ENCODE assay signal across 1 cellular context in the genomic region with DNA sequence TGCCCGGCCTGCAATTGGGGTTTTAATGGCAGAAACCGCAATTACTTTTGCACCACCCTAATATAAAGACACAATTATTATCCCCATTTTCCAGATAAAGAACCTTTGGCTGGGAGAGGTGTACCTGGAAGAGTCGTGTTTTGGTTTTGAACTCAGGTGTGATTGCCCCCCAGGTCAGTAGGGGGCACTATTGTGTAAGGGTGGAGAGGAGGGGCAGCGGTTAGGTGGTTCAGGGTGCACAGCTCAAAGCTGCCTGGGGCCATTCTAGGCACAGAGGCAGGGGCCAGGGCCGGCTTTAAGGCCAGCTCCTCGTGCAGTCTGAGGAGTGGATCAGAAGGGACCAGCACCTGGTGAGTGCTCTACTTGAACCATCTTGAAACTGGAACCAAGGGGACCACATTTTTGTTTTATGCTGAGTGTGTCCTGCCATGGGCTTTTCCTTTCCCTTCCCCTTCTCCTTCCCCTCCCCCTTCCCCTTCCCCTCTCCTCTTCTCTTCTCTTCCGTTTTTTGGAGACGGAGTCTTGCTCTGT.
TF ChIP-seq lines count a peak whose summit lies in the region.

No MANE protein-coding gene starts in this region.

TF ChIP-seq in HEK293, 187 proteins besides CTCF, POLR2A, EP300 and RAD21 (continued from another document):
- TF ChIP-seq, protein P1, sequence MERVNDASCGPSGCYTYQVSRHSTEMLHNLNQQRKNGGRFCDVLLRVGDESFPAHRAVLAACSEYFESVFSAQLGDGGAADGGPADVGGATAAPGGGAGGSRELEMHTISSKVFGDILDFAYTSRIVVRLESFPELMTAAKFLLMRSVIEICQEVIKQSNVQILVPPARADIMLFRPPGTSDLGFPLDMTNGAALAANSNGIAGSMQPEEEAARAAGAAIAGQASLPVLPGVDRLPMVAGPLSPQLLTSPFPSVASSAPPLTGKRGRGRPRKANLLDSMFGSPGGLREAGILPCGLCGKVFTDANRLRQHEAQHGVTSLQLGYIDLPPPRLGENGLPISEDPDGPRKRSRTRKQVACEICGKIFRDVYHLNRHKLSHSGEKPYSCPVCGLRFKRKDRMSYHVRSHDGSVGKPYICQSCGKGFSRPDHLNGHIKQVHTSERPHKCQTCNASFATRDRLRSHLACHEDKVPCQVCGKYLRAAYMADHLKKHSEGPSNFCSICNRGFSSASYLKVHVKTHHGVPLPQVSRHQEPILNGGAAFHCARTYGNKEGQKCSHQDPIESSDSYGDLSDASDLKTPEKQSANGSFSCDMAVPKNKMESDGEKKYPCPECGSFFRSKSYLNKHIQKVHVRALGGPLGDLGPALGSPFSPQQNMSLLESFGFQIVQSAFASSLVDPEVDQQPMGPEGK (tag by site-specific recombination; IDR thresholded peaks at IDR 0.05), result peak; percentile 36; the same call in 1 of the 2 replicates
- TF ChIP-seq KLF10 (tag by site-specific recombination; IDR thresholded peaks at IDR 0.05) (no peak), ZNF391 (tag by site-specific recombination; IDR thresholded peaks at IDR 0.05; ENCODE audit: borderline replicate concordance, low read depth) (no peak), ZNF175 (tag by site-specific recombination; IDR thresholded peaks at IDR 0.05) (no peak), ZNF654 (tag by site-specific recombination; IDR thresholded peaks at IDR 0.05; ENCODE audit: low read depth) (peak; percentile 92), ZNF521 (tag by site-specific recombination; IDR thresholded peaks at IDR 0.05) (no peak), ZBTB17 (tag by site-specific recombination; IDR thresholded peaks at IDR 0.05) (peak; percentile 4; the same call in 1 of the 2 replicates), ZSCAN23 (tag by site-specific recombination; IDR thresholded peaks at IDR 0.05) (no peak), OSR2 (tag by site-specific recombination; IDR thresholded peaks at IDR 0.05) (no peak), KLF7 (tag by site-specific recombination; IDR thresholded peaks at IDR 0.05; ENCODE audit: borderline replicate concordance) (no peak), ZNF394 (tag by site-specific recombination; IDR thresholded peaks at IDR 0.05; ENCODE audit: borderline replicate concordance) (no peak), KLF8 (tag by site-specific recombination; IDR thresholded peaks at IDR 0.05) (peak; percentile 40; the same call in 1 of the 2 replicates), ZNF629 (tag by site-specific recombination; IDR thresholded peaks at IDR 0.05) (0 out of 2 replicates have a peak, but pooled peaks have one; percentile 16), ZNF473 (tag by site-specific recombination; IDR thresholded peaks at IDR 0.05) (no peak), ZNF561 (tag by site-specific recombination; IDR thresholded peaks at IDR 0.05; ENCODE audit: borderline replicate concordance) (peak; percentile 53), YY1 (tag by site-specific recombination; IDR thresholded peaks at IDR 0.05) (no peak), ZNF660 (tag by site-specific recombination; IDR thresholded peaks at IDR 0.05) (peak; percentile 40; the same call in 1 of the 2 replicates), SCRT1 (tag by site-specific recombination; IDR thresholded peaks at IDR 0.05; ENCODE audit: borderline replicate concordance) (no peak), ZNF341 (tag by site-specific recombination; IDR thresholded peaks at IDR 0.05; ENCODE audit: low read depth) (no peak), ZNF239 (tag by site-specific recombination; IDR thresholded peaks at IDR 0.05) (no peak)
- TF ChIP-seq, protein P2, sequence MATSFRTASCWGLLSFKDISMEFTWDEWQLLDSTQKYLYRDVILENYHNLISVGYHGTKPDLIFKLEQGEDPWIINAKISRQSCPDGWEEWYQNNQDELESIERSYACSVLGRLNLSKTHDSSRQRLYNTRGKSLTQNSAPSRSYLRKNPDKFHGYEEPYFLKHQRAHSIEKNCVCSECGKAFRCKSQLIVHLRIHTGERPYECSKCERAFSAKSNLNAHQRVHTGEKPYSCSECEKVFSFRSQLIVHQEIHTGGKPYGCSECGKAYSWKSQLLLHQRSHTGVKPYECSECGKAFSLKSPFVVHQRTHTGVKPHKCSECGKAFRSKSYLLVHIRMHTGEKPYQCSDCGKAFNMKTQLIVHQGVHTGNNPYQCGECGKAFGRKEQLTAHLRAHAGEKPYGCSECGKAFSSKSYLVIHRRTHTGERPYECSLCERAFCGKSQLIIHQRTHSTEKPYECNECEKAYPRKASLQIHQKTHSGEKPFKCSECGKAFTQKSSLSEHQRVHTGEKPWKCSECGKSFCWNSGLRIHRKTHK (tag by site-specific recombination; IDR thresholded peaks at IDR 0.05), result no peak
- TF ChIP-seq, protein P3, sequence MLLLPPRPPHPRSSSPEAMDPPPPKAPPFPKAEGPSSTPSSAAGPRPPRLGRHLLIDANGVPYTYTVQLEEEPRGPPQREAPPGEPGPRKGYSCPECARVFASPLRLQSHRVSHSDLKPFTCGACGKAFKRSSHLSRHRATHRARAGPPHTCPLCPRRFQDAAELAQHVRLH (tag by site-specific recombination; IDR thresholded peaks at IDR 0.05), result peak; percentile 35
